Comparison of ENCODE assay signal across 9 cellular contexts in genomic region chr9:89179535-89179919, GRCh38. TPM values are rescaled to one million over a fixed set of nuclear protein-coding genes. Genes with fewer than 3 reads are reported as not detected.
A peak's percentile ranks its signal among the peaks of the same experiment; 100 is the strongest.
DNase-seq lines count a peak whose midpoint lies in the region; ATAC-seq and TF ChIP-seq lines count a peak whose summit lies in the region.
"Had no signal": no experiment of that assay in that cellular context is flagged by ENCODE, and none has a peak within 500 bp of the region (broad histone marks: within the 10 kb centered on the region; RNA-seq: fewer than 3 reads in every experiment).

No MANE protein-coding gene starts in this region.

- no peak for TF ChIP-seq CTCF in Calu3 (IDR thresholded peaks at IDR 0.05; ENCODE audit: unreplicated experiment)
- no peak for TF ChIP-seq CTCF in endodermal cell (conservative IDR thresholded peaks at IDR 0.05)
- no peak for TF ChIP-seq CTCF in nephron (IDR thresholded peaks at IDR 0.05; ENCODE audit: unreplicated experiment in 3 of 3)

- DNase-seq in Calu3: no peak
- DNase-seq in NCI-H69 (lab: John Stamatoyannopoulos, UW): peak; percentile 32
- DNase-seq in endodermal cell: no peak
- no peak for DNase-seq in KBM-7
- no peak for DNase-seq in NOMO-1 treated with DMSO at 0.1 percent for 48 hours (lab: John Stamatoyannopoulos, UW; ENCODE audit: unreplicated experiment)
- no peak for DNase-seq in HUDEP-2 (lab: John Stamatoyannopoulos, UW; ENCODE audit: unreplicated experiment in 76 of 76)

- peaks cover 11% of the 10 kb centered on the region for H3K4me1 ChIP-seq in endodermal cell (ENCODE audit: control insufficient read depth, insufficient read depth, low read length)

- peak overlapping the region; percentile 97 for H3K27ac ChIP-seq in endodermal cell (ENCODE audit: low read depth, low read length)
- H3K27ac ChIP-seq: KMS-11 had no signal

- in situ Hi-C loops in KBM-7 (cut with MboI; ENCODE audit: low pct_unique_long_range_greater_than_20kb, low sequenced_read_pairs): no loop called here

- WGBS in endodermal cell (ENCODE audit: insufficient coverage in 1 of 2, insufficient read length in 1 of 2), 2 experiments: 29 to 30% methylated on average over 6 of the region's 6 CpGs

- CTCF ChIA-PET in Calu3 (lab: Charles Lee): interaction anchor here (0.7 to 1.4 kb wide), 3 partner anchors 26 to 179 kb away, joined by 3 to 7 read pairs (median 3); no protein-coding TSS in a partner anchor

- H3K9me3 ChIP-seq in endodermal cell (ENCODE audit: control insufficient read depth, low read length): no peaks in the 10 kb centered on the region

- peaks cover 37% of the 10 kb centered on the region for H3K4me1 Mint-ChIP-seq in Calu3 (ENCODE audit: low read depth, unreplicated experiment)
- peaks cover 30% of the 10 kb centered on the region for H3K4me1 Mint-ChIP-seq in endodermal cell
- peaks cover 27% of the 10 kb centered on the region for H3K4me1 Mint-ChIP-seq in nephron

- H3K36me3 Mint-ChIP-seq in Calu3 (ENCODE audit: insufficient read depth, unreplicated experiment) (peaks cover 20% of the 10 kb centered on the region), endodermal cell (ENCODE audit: low read depth) (no peaks in the 10 kb centered on the region), nephron (ENCODE audit: low read depth) (no peaks in the 10 kb centered on the region)

- BruUV-seq in Calu3 (replicated peaks; lab: Mats Ljungman, UMichigan): no TSS peak

- H3K9ac ChIP-seq in endodermal cell (ENCODE audit: extremely low read depth, low read length, poor library complexity, severe bottlenecking): peak overlapping the region; percentile 41
- H3K9ac ChIP-seq: KMS-11 had no signal

- peaks cover 38% of the 10 kb centered on the region for H3K27me3 ChIP-seq in endodermal cell (ENCODE audit: control insufficient read depth, insufficient read depth, low read length, poor library complexity, severe bottlenecking)

- intact Hi-C loops in Calu3 (cut with micrococcal nuclease; ENCODE audit: unreplicated experiment): no loop called here

- no peaks in the 10 kb centered on the region for H3K36me3 ChIP-seq in endodermal cell (ENCODE audit: control insufficient read depth, insufficient read depth, low read length)

- H3K9me3 Mint-ChIP-seq in Calu3 (ENCODE audit: low read depth, unreplicated experiment) (no peaks in the 10 kb centered on the region), endodermal cell (no peaks in the 10 kb centered on the region), nephron (no peaks in the 10 kb centered on the region)

- H3K27me3 Mint-ChIP-seq in Calu3 (ENCODE audit: unreplicated experiment): peaks cover 11% of the 10 kb centered on the region
- H3K27me3 Mint-ChIP-seq in endodermal cell (ENCODE audit: insufficient read depth): peaks cover 26% of the 10 kb centered on the region
- H3K27me3 Mint-ChIP-seq in nephron (ENCODE audit: low read depth): peaks cover 75% of the 10 kb centered on the region

- H3K4me3 Mint-ChIP-seq in Calu3 (ENCODE audit: low read depth, unreplicated experiment) (peak overlapping the region; percentile 80), endodermal cell (peak overlapping the region; percentile 49), nephron (peak overlapping the region; percentile 80 to 85 (median 82))

- H3K27ac Mint-ChIP-seq in Calu3 (ENCODE audit: unreplicated experiment): peak overlapping the region; percentile 97
- peak overlapping the region; percentile 92 for H3K27ac Mint-ChIP-seq in endodermal cell
- peak overlapping the region; percentile 70 to 82 (median 76) for H3K27ac Mint-ChIP-seq in nephron

- peak overlapping the region; percentile 71 for H3K4me3 ChIP-seq in endodermal cell (ENCODE audit: low read length)

- ATAC-seq in HG02938 (IDR thresholded peaks at IDR 0.05; ENCODE audit: unreplicated experiment): no peak

RNA-seq across cellular contexts. Expression of gene SHC3, which starts 0.9 kb away (rescaled TPM):
- total RNA-seq in Calu3 (2022): 2.3 and 4.0 TPM in 2 replicates
- total RNA-seq in endodermal cell: 1 to 10 TPM in 1 of 2 donors, under 1 TPM in 1; 0.95 to 1.3 TPM
- 11.0 TPM for polyA plus RNA-seq in endodermal cell (2013, experiment 1 of 2)
- polyA plus RNA-seq in endodermal cell (2013, experiment 2 of 2): 10.4 TPM
